In the genomic region with DNA sequence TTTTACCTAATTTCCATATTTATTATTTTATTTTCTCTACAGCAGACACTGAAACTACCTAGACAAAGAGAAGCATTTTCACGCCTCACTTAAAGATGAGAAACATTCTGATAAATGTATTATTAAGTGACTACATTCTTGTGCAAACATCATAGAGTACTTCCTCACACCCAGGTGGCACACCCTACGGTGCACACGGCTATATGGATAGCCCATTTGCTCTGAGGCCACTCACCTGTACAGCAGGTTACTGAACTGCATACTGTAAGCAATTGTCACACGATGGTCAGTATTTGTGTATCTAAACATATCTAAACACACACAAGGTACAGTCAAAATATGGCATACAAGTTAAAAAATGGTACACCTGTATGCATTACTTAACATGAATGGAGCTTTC, we compare ENCODE assay signal across 17 cellular contexts.
DNase-seq lines count a peak whose midpoint lies in the region; ATAC-seq, FAIRE-seq and TF ChIP-seq lines count a peak whose summit lies in the region.
"Had no signal": no experiment of that assay in that cellular context is flagged by ENCODE, and none has a peak within 500 bp of the region (broad histone marks: within the 10 kb centered on the region; RNA-seq: fewer than 3 reads in every experiment).

No MANE protein-coding gene starts in this region.

- H4K20me1 ChIP-seq in OCI-LY1 (ENCODE audit: insufficient read depth, low read length): no peaks in the 10 kb centered on the region
- H4K20me1 ChIP-seq: BLaER1 had no signal

- TF ChIP-seq CTCF in OCI-LY1 (IDR thresholded peaks at IDR 0.05; ENCODE audit: low read length) (no peak), nephron progenitor cell (IDR thresholded peaks at IDR 0.05) (no peak)

- 22 to 62% (median 41%) methylated on average over 4 of the region's 4 CpGs for WGBS in small intestine, 3 donors
- 80 to 85% methylated on average over 4 of the region's 4 CpGs for WGBS in aorta, 2 donors

- peak; percentile 28 for DNase-seq in DMS53 (lab: John Stamatoyannopoulos, UW)
- DNase-seq in DMS53 treated with DMSO at 0.1 percent for 48 hours (lab: John Stamatoyannopoulos, UW; ENCODE audit: unreplicated experiment): no peak
- peak; percentile 30 for DNase-seq in NCI-H146 (lab: John Stamatoyannopoulos, UW)
- peak; percentile 30 for DNase-seq in small intestine
- no peak for DNase-seq in AML-193 (lab: John Stamatoyannopoulos, UW)
- DNase-seq in nephron progenitor cell: no peak
- DNase-seq in aorta: no peak
- DNase-seq: CD8-positive, alpha-beta memory T cell; DMS79; GM23248 had no signal

- H3K27ac Mint-ChIP-seq in nephron progenitor cell: no peak overlapping the region
- H3K27ac Mint-ChIP-seq: CD8-positive, alpha-beta memory T cell had no signal

- H3K9ac ChIP-seq in OCI-LY1 (ENCODE audit: low read length): peak overlapping the region; percentile 40; the same call in 1 of the 2 replicates
- H3K9ac ChIP-seq: BLaER1, GM23248 had no signal

- H3K4me3 Mint-ChIP-seq in nephron progenitor cell: no peak overlapping the region
- H3K4me3 Mint-ChIP-seq: CD8-positive, alpha-beta memory T cell had no signal

- no peak for ATAC-seq in aorta (ENCODE audit: low FRiP score)
- ATAC-seq: GM12878, HCT116 had no signal

- no peaks in the 10 kb centered on the region for H3K9me2 ChIP-seq in OCI-LY1 (ENCODE audit: low read depth, low read length)

- peaks cover 55% of the 10 kb centered on the region for H3K4me1 ChIP-seq in OCI-LY1 (ENCODE audit: insufficient read depth, low read length, severe bottlenecking)
- no peaks in the 10 kb centered on the region for H3K4me1 ChIP-seq in small intestine (ENCODE audit: control insufficient read depth in 2 of 2, insufficient read depth in 1 of 2, low read depth in 1 of 2, low read length in 1 of 2)
- H3K4me1 ChIP-seq in aorta (ENCODE audit: control insufficient read depth in 1 of 2, insufficient read depth in 2 of 2, low read length in 2 of 2): no peaks in the 10 kb centered on the region
- H3K4me1 ChIP-seq: BLaER1 had no signal

- H3K9me3 ChIP-seq in OCI-LY1 (ENCODE audit: low read length): peaks cover 2% of the 10 kb centered on the region; the same call in 1 of the 2 replicates
- H3K9me3 ChIP-seq in small intestine (ENCODE audit: control insufficient read depth, low read depth): no peaks in the 10 kb centered on the region
- no peaks in the 10 kb centered on the region for H3K9me3 ChIP-seq in aorta (ENCODE audit: control insufficient read depth, low read length)
- H3K9me3 ChIP-seq: BLaER1 had no signal

- FAIRE-seq in small intestine (lab: Jason Lieb, UNC): no peak
- FAIRE-seq: GM12878, H54 had no signal

- H3K4me1 Mint-ChIP-seq in nephron progenitor cell: no peaks in the 10 kb centered on the region
- H3K4me1 Mint-ChIP-seq: CD8-positive, alpha-beta memory T cell had no signal

- peak overlapping the region; percentile 47; the same call in 1 of the 2 replicates for H3K4me2 ChIP-seq in OCI-LY1 (ENCODE audit: low read length)
- H3K4me2 ChIP-seq: BLaER1 had no signal

- H3K27me3 ChIP-seq in OCI-LY1 (ENCODE audit: insufficient read depth, low read length) (no peaks in the 10 kb centered on the region), small intestine (ENCODE audit: control insufficient read depth in 2 of 2, insufficient read depth in 2 of 2, low read length in 2 of 2) (peaks cover 0 to 2% of the 10 kb centered on the region in 2 donors), aorta (ENCODE audit: control insufficient read depth in 1 of 2, insufficient read depth in 2 of 2, low read length in 1 of 2) (no peaks in the 10 kb centered on the region)
- H3K27me3 ChIP-seq: BLaER1 had no signal

- no peak overlapping the region; the same call in 1 of the 2 replicates for H2AFZ ChIP-seq in OCI-LY1 (ENCODE audit: low read length)
- H2AFZ ChIP-seq: GM23248 had no signal

- H3K4me3 ChIP-seq in OCI-LY1 (ENCODE audit: low read depth, low read length, poor library complexity, severe bottlenecking) (no peak overlapping the region), small intestine (ENCODE audit: low read depth in 1 of 2, low read length in 2 of 2) (no peak overlapping the region), aorta (ENCODE audit: low read length in 2 of 2) (no peak overlapping the region)
- H3K4me3 ChIP-seq: BLaER1, GM12878, GM23248 had no signal

- no peaks in the 10 kb centered on the region for H3F3A ChIP-seq in OCI-LY1 (ENCODE audit: insufficient read depth, low read length)

- H3K36me3 Mint-ChIP-seq in nephron progenitor cell (ENCODE audit: low read depth): no peaks in the 10 kb centered on the region
- H3K36me3 Mint-ChIP-seq: CD8-positive, alpha-beta memory T cell had no signal

- H3K27ac ChIP-seq in OCI-LY1 (ENCODE audit: low read depth, low read length, poor library complexity, severe bottlenecking) (peak overlapping the region; percentile 90), small intestine (ENCODE audit: low read depth in 1 of 2, low read length in 1 of 2) (no peak overlapping the region), aorta (ENCODE audit: low read depth in 1 of 2, low read length in 2 of 2) (no peak overlapping the region)
- H3K27ac ChIP-seq: 22Rv1, BLaER1, GM23248, HL-60 had no signal

- no peaks in the 10 kb centered on the region for H3K79me2 ChIP-seq in OCI-LY1 (ENCODE audit: insufficient read depth, low read length)

- intact Hi-C loops in aorta (cut with DNase I): no loop called here

- peaks cover 4% of the 10 kb centered on the region for H3K9me3 Mint-ChIP-seq in nephron progenitor cell

- peaks cover 4% of the 10 kb centered on the region for H3K27me3 Mint-ChIP-seq in nephron progenitor cell (ENCODE audit: low read depth, poor library complexity)
- H3K27me3 Mint-ChIP-seq: CD8-positive, alpha-beta memory T cell had no signal

- no peaks in the 10 kb centered on the region for H3K36me3 ChIP-seq in OCI-LY1 (ENCODE audit: insufficient read depth, low read length)
- no peaks in the 10 kb centered on the region for H3K36me3 ChIP-seq in small intestine (ENCODE audit: control insufficient read depth in 2 of 2, insufficient read depth in 2 of 2, low read length in 2 of 2)
- no peaks in the 10 kb centered on the region for H3K36me3 ChIP-seq in aorta (ENCODE audit: control insufficient read depth in 1 of 2, insufficient read depth in 2 of 2, low read length in 1 of 2)
- H3K36me3 ChIP-seq: BLaER1 had no signal

Comparison
In these comparisons a context has a peak if more than half of its experiments do, and no peak if none do; other contexts are left out.
1. DNase-seq: peak in DMS53 (single experiment), NCI-H146 (single experiment) and small intestine (single experiment); none in DMS53 treated with DMSO at 0.1 percent for 48 hours (single experiment), AML-193 (0 of 2), nephron progenitor cell (single experiment) and aorta (0 of 2).